9 cellular contexts compared by ENCODE assay signal in the genomic region with DNA sequence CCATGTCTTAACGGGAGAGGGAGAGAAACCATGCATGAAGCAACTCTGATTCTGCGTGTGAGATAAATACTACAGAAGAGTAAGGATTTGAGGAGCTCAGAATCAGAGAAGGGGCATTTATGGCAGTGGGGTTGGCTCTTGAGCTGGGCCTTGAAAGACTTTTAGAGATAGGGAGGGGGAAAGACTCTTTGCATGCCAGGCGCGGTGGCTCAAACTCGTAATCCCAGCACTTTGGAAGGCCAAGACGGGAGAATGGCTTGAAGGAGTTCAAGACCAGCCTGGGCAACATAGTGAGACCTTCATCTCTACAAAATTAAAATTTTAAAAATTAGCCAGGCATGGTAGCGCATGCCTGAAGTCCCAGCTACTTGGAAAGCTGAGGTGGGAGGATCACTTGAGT. TPM values are rescaled to one million over a fixed set of nuclear protein-coding genes. Genes with fewer than 3 reads are reported as not detected.
A peak's percentile ranks its signal among the peaks of the same experiment; 100 is the strongest.
DNase-seq lines count a peak whose midpoint lies in the region; ATAC-seq and TF ChIP-seq lines count a peak whose summit lies in the region.
"Had no signal": no experiment of that assay in that cellular context is flagged by ENCODE, and none has a peak within 500 bp of the region (broad histone marks: within the 10 kb centered on the region; RNA-seq: fewer than 3 reads in every experiment).

No MANE protein-coding gene starts in this region.

- H3K9ac ChIP-seq in BLaER1 treated with 17β-estradiol and CSF1 and Interleukin-3, amounts not matched to agents 10 nM and 100 nM: peak overlapping the region in 2 of 11 experiments; percentile 74 to 80; a peak in 3 of 22 replicates

- peak overlapping the region in 6 of 10 experiments; percentile 57 to 75 (median 65); a peak in 8 of 20 replicates for H3K4me3 ChIP-seq in BLaER1 treated with 17β-estradiol and CSF1 and Interleukin-3, amounts not matched to agents 10 nM and 100 nM
- peak overlapping the region; percentile 73 for H3K4me3 ChIP-seq in MG63
- H3K4me3 ChIP-seq in epithelial cell of esophagus (ENCODE audit: low read length): peak overlapping the region; percentile 67

- peaks cover 0 to 16% (median 0%) of the 10 kb centered on the region in 11 experiments; a peak in 2 of 22 replicates for H4K20me1 ChIP-seq in BLaER1 treated with 17β-estradiol and CSF1 and Interleukin-3, amounts not matched to agents 10 nM and 100 nM

- no peaks in the 10 kb centered on the region for H3K9me3 ChIP-seq in BLaER1 treated with 17β-estradiol and CSF1 and Interleukin-3, amounts not matched to agents 10 nM and 100 nM (replicated peaks in 1 of 11)
- H3K9me3 ChIP-seq in MG63: no peaks in the 10 kb centered on the region

- peaks cover 6% of the 10 kb centered on the region for H3K36me3 Mint-ChIP-seq in osteocyte (ENCODE audit: unreplicated experiment)

- DNase-seq in MG63 (no peak), epithelial cell of esophagus (ENCODE audit: low read depth) (no peak), osteocyte (ENCODE audit: extremely low spot score, unreplicated experiment) (no peak), NCI-H774 (lab: John Stamatoyannopoulos, UW) (no peak), OCI-M2 (lab: John Stamatoyannopoulos, UW; ENCODE audit: unreplicated experiment) (no peak), DMS153 treated with DMSO at 0.1 percent for 48 hours (lab: John Stamatoyannopoulos, UW; ENCODE audit: unreplicated experiment) (no peak)

- no peaks in the 10 kb centered on the region for H3K27me3 ChIP-seq in BLaER1 treated with 17β-estradiol and CSF1 and Interleukin-3, amounts not matched to agents 10 nM and 100 nM
- H3K27me3 ChIP-seq in MG63: no peaks in the 10 kb centered on the region

- H3K27ac Mint-ChIP-seq in osteocyte (ENCODE audit: unreplicated experiment): peak overlapping the region; percentile 95

- peaks cover 67 to 87% (median 78%) of the 10 kb centered on the region in 10 experiments for H3K4me1 ChIP-seq in BLaER1 treated with 17β-estradiol and CSF1 and Interleukin-3, amounts not matched to agents 10 nM and 100 nM

- H3K4me1 Mint-ChIP-seq in osteocyte (ENCODE audit: unreplicated experiment): peaks cover 29% of the 10 kb centered on the region

- no peaks in the 10 kb centered on the region for H3K27me3 Mint-ChIP-seq in osteocyte (ENCODE audit: unreplicated experiment)

- no peaks in the 10 kb centered on the region for H3K9me3 Mint-ChIP-seq in osteocyte (ENCODE audit: unreplicated experiment)

- peak overlapping the region in 9 of 11 experiments; percentile 70 to 92 (median 86); a peak in 17 of 22 replicates for H3K27ac ChIP-seq in BLaER1 treated with 17β-estradiol and CSF1 and Interleukin-3, amounts not matched to agents 10 nM and 100 nM
- H3K27ac ChIP-seq: SK-N-MC had no signal

- no peak for ATAC-seq in HG02884 (IDR thresholded peaks at IDR 0.05; ENCODE audit: unreplicated experiment)

- no peaks in the 10 kb centered on the region for H3K36me3 ChIP-seq in BLaER1 treated with 17β-estradiol and CSF1 and Interleukin-3, amounts not matched to agents 10 nM and 100 nM
- no peaks in the 10 kb centered on the region for H3K36me3 ChIP-seq in MG63

- TF ChIP-seq CTCF in epithelial cell of esophagus (IDR thresholded peaks at IDR 0.05; ENCODE audit: insufficient read depth, low read depth, low read length, missing control alignments): no peak
- TF ChIP-seq CTCF in osteocyte (IDR thresholded peaks at IDR 0.05): no peak

- peak overlapping the region; percentile 81 to 98 (median 93) for H3K4me2 ChIP-seq in BLaER1 treated with 17β-estradiol and CSF1 and Interleukin-3, amounts not matched to agents 10 nM and 100 nM

- peak overlapping the region; percentile 86 for H3K4me3 Mint-ChIP-seq in osteocyte (ENCODE audit: unreplicated experiment)

RNA-seq across cellular contexts. Expression of a gene that starts 0.7 kb away (rescaled TPM):
- total RNA-seq in MG63 (2014; rRNA removed; shearing (Covaris generic); ENCODE audit: low replicate concordance): not detected in 2 replicates
- 2.7 and 3.0 TPM in 2 replicates for total RNA-seq in osteocyte

RNA-seq across cellular contexts. Expression of a gene that starts 0.9 kb away (rescaled TPM):
- total RNA-seq in MG63 (2014; rRNA removed; shearing (Covaris generic); ENCODE audit: low replicate concordance): 1.5 and 10.6 TPM in 2 replicates
- total RNA-seq in osteocyte: 6.6 and 7.6 TPM in 2 replicates

RNA-seq across cellular contexts. Expression of a gene that starts 55.8 kb away (rescaled TPM):
- total RNA-seq in MG63 (2014; rRNA removed; shearing (Covaris generic); ENCODE audit: low replicate concordance): not detected in 2 replicates
- not detected in 2 replicates for total RNA-seq in osteocyte
